Comparison of ENCODE assay signal across 8 cellular contexts in the genomic region with DNA sequence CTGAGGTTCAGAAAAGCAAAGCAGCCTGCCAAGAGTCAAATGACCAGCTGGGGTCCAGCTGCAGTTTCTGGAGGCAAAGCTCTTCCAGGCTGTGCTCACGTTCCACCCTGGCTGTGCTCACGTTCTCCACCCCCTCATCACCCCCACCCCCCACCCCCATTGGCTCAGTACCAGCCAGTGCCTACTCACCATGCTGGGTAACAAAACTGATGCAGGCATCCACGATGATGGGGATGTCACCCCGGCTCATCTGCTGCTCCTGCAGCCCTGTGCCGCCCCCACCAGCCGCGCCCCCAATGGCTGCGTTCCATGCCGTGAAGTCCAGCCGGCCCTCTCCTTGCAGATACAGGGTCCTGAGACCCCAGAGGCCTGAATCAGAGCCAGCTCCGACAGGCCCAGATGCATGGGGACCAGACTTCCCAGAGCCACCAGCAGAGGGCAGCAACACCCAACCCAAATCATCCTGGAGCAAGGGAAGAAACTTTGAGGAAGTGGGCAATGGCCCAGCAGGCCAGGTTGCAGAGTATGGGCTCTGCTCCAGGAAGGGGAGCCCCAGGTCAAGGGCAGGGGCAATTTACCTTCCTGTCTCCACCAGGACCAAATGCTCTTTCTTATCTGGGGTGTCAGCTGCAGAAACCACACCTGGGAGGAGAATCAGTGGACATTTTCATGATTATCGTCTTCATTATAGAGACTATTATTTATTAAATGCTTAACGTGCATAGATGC. TPM values are rescaled to one million over a fixed set of nuclear protein-coding genes. Genes with fewer than 3 reads are reported as not detected.
DNase-seq lines count a peak whose midpoint lies in the region; ATAC-seq and TF ChIP-seq lines count a peak whose summit lies in the region.

No MANE protein-coding gene starts in this region.

- no peaks in the 10 kb centered on the region for H3K27me3 Mint-ChIP-seq in natural killer cell treated with Interleukin-12 subunit alpha and Interleukin-12 subunit beta and Interleukin-15 and Interleukin-18, amount 100 ng/mL, for 72 hours

- DNase-seq in COLO668 (lab: John Stamatoyannopoulos, UW; ENCODE audit: unreplicated experiment) (peak; percentile 52), NOMO-1 (lab: John Stamatoyannopoulos, UW; ENCODE audit: unreplicated experiment in 2 of 2) (peak; percentile 68 to 75), epithelial cell of proximal tubule (ENCODE audit: low read depth) (no peak)
- peak; percentile 26 for DNase-seq in activated CD8-positive, alpha-beta memory T cell treated with anti-CD3 and anti-CD28 coated beads, Interleukin-2, amount 50 U/mL, for 1 hour (ENCODE audit: extremely low read depth)
- peak; percentile 68 for DNase-seq in natural killer cell treated with Interleukin-12 subunit alpha and Interleukin-12 subunit beta and Interleukin-15 and Interleukin-18, amount 100 ng/mL, for 72 hours (ENCODE audit: low spot score)
- DNase-seq in stimulated activated naive CD4-positive, alpha-beta T cell treated with Interleukin-2 at 50 U/mL for 16 hours (lab: John Stamatoyannopoulos, UW), result peak; percentile 57

- TF ChIP-seq CTCF in epithelial cell of proximal tubule (conservative IDR thresholded peaks at IDR 0.05; ENCODE audit: low read depth, low read length), result peak; percentile 92

- ATAC-seq in GM19324 (IDR thresholded peaks at IDR 0.05; ENCODE audit: low FRiP score, unreplicated experiment), result peak; percentile 85
- peak; percentile 96 for ATAC-seq in HG03354 (IDR thresholded peaks at IDR 0.05; ENCODE audit: poor library complexity, severe bottlenecking, unreplicated experiment)
- ATAC-seq in natural killer cell treated with Interleukin-12 subunit alpha and Interleukin-12 subunit beta and Interleukin-15 and Interleukin-18, amount 100 ng/mL, for 72 hours, result peak; percentile 85 to 86

- no peak overlapping the region for H3K4me3 Mint-ChIP-seq in natural killer cell treated with Interleukin-12 subunit alpha and Interleukin-12 subunit beta and Interleukin-15 and Interleukin-18, amount 100 ng/mL, for 72 hours

- no peaks in the 10 kb centered on the region for H3K9me3 Mint-ChIP-seq in natural killer cell treated with Interleukin-12 subunit alpha and Interleukin-12 subunit beta and Interleukin-15 and Interleukin-18, amount 100 ng/mL, for 72 hours

- H3K4me3 ChIP-seq in epithelial cell of proximal tubule (ENCODE audit: low read depth, low read length), result no peak overlapping the region

- H3K4me1 Mint-ChIP-seq in natural killer cell treated with Interleukin-12 subunit alpha and Interleukin-12 subunit beta and Interleukin-15 and Interleukin-18, amount 100 ng/mL, for 72 hours (ENCODE audit: low read depth in 2 of 2), result peaks cover 3 to 4% of the 10 kb centered on the region in 2 donors

- H3K27ac Mint-ChIP-seq in natural killer cell treated with Interleukin-12 subunit alpha and Interleukin-12 subunit beta and Interleukin-15 and Interleukin-18, amount 100 ng/mL, for 72 hours, result no peak overlapping the region

- no peaks in the 10 kb centered on the region for H3K36me3 Mint-ChIP-seq in natural killer cell treated with Interleukin-12 subunit alpha and Interleukin-12 subunit beta and Interleukin-15 and Interleukin-18, amount 100 ng/mL, for 72 hours

RNA-seq across cellular contexts. Expression of gene FCHSD1, which starts 13.7 kb away (rescaled TPM):
- total RNA-seq in epithelial cell of proximal tubule, result 15.7 and 43.1 TPM in 2 replicates
- total RNA-seq in natural killer cell treated with Interleukin-12 subunit alpha and Interleukin-12 subunit beta and Interleukin-15 and Interleukin-18, amount 100 ng/mL, for 72 hours, result 10 to 100 TPM; 35.6 to 56.4 TPM

RNA-seq across cellular contexts. Expression of gene ARAP3, which starts 17.1 kb away (rescaled TPM):
- total RNA-seq in epithelial cell of proximal tubule, result 7.1 and 11.3 TPM in 2 replicates
- total RNA-seq in natural killer cell treated with Interleukin-12 subunit alpha and Interleukin-12 subunit beta and Interleukin-15 and Interleukin-18, amount 100 ng/mL, for 72 hours, result 10 to 100 TPM; 17.5 to 22.6 TPM

RNA-seq across cellular contexts. Expression of gene RELL2, which starts 28.1 kb away (rescaled TPM):
- 3.3 and 10.3 TPM in 2 replicates for total RNA-seq in epithelial cell of proximal tubule
- total RNA-seq in natural killer cell treated with Interleukin-12 subunit alpha and Interleukin-12 subunit beta and Interleukin-15 and Interleukin-18, amount 100 ng/mL, for 72 hours, result 10 to 100 TPM in 1 of 2 donors, 1 to 10 TPM in 1; 8.1 to 39.3 TPM

RNA-seq across cellular contexts. Expression of gene HDAC3, which starts 28.2 kb away (rescaled TPM):
- total RNA-seq in epithelial cell of proximal tubule, result 55.2 and 64.8 TPM in 2 replicates
- 100 to 1,000 TPM in 1 of 2 donors, 10 to 100 TPM in 1; 80.0 to 128 TPM for total RNA-seq in natural killer cell treated with Interleukin-12 subunit alpha and Interleukin-12 subunit beta and Interleukin-15 and Interleukin-18, amount 100 ng/mL, for 72 hours

RNA-seq across cellular contexts. Expression of gene DIAPH1, which starts 46.1 kb away (rescaled TPM):
- 94.0 and 101 TPM in 2 replicates for total RNA-seq in epithelial cell of proximal tubule
- 100 to 1,000 TPM; 280 to 289 TPM for total RNA-seq in natural killer cell treated with Interleukin-12 subunit alpha and Interleukin-12 subunit beta and Interleukin-15 and Interleukin-18, amount 100 ng/mL, for 72 hours
